In the genomic region with DNA sequence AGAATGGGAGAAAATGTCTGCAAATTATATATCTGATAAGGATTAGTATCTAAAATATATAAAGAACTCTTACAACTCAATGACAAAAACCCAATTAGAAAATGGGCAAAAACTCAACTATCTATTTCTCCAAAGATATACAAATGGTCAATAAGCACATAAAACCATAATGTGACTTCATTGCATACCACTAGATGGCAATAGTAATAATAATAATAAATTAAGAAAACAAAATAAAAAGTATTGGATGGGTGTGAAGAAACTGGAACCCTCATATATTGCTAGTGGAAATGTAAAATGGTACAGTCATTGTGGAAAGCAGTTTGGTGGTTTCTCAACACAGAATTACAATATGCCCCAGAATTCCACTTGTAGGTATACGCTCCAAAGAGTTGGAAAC, we compare ENCODE assay signal across 23 cellular contexts.
"Had no signal": no experiment of that assay in that cellular context is flagged by ENCODE, and none has a peak within 500 bp of the region (broad histone marks: within the 10 kb centered on the region; RNA-seq: fewer than 3 reads in every experiment).

No MANE protein-coding gene starts in this region.

- H3K36me3 ChIP-seq: colonic mucosa, gastrocnemius medialis, ovary, tibial nerve had no signal

- H3K9me3 Mint-ChIP-seq: central memory CD8-positive, alpha-beta T cell; T-helper 1 cell treated with Interleukin-12 subunit alpha and Interleukin-12 subunit beta and Interleukin-4 antibody, amounts not matched to agents 30 μg/mL and 1 μg/mL, for 36 hours had no signal

- H3K27me3 ChIP-seq: colonic mucosa, gastrocnemius medialis, hepatocyte, ovary, tibial nerve had no signal

- H3K36me3 Mint-ChIP-seq: activated naive CD8-positive, alpha-beta T cell had no signal

- H3K4me1 ChIP-seq: colonic mucosa, gastrocnemius medialis, tibial nerve had no signal

- ATAC-seq: gastrocnemius medialis, left ventricle myocardium superior, mucosa of descending colon had no signal

- H3K4me3 Mint-ChIP-seq: activated naive CD8-positive, alpha-beta T cell; central memory CD8-positive, alpha-beta T cell; nephron progenitor cell; T-helper 1 cell treated with Interleukin-12 subunit alpha and Interleukin-12 subunit beta and Interleukin-4 antibody, amounts not matched to agents 30 μg/mL and 1 μg/mL, for 36 hours had no signal

- H3K4me1 Mint-ChIP-seq: central memory CD8-positive, alpha-beta T cell; nephron progenitor cell had no signal

- H3K27ac ChIP-seq: colonic mucosa, gastrocnemius medialis, hepatocyte, ovary, tibial nerve, VCaP had no signal

- H3K9me3 ChIP-seq: colonic mucosa, gastrocnemius medialis, mucosa of descending colon, ovary had no signal

- DNase-seq: activated CD4-positive, alpha-beta T cell treated with anti-CD3 and anti-CD28 coated beads for 4 hours; activated CD4-positive, alpha-beta T cell treated with anti-CD3 and anti-CD28 coated beads, Interleukin-2, amount 50 U/mL, for 4 hours; activated CD8-positive, alpha-beta memory T cell treated with anti-CD3 and anti-CD28 coated beads for 24 hours; activated effector memory CD4-positive, alpha-beta T cell treated with Interleukin-2 at 50 U/mL for 16 hours; activated naive CD4-positive, alpha-beta T cell treated with Interleukin-2 at 50 U/mL for 16 hours; anterior cingulate cortex; colonic mucosa; effector CD8-positive, alpha-beta T cell; gastrocnemius medialis; left ventricle myocardium superior; mucosa of descending colon; nephron progenitor cell; ovary; stimulated activated CD4-positive, alpha-beta T cell treated with anti-CD3 and anti-CD28 coated beads, Interleukin-15, amount 100 ng/mL, for 24 hours; stimulated activated naive CD4-positive, alpha-beta T cell; T-helper 9 cell had no signal

- H3K27ac Mint-ChIP-seq: activated naive CD8-positive, alpha-beta T cell; nephron progenitor cell; progenitor cell of endocrine pancreas; T-helper 1 cell treated with Interleukin-12 subunit alpha and Interleukin-12 subunit beta and Interleukin-4 antibody, amounts not matched to agents 30 μg/mL and 1 μg/mL, for 36 hours had no signal

- H3K4me3 ChIP-seq: colonic mucosa, gastrocnemius medialis, hepatocyte, mucosa of descending colon, ovary, tibial nerve had no signal
